In the genomic region with DNA sequence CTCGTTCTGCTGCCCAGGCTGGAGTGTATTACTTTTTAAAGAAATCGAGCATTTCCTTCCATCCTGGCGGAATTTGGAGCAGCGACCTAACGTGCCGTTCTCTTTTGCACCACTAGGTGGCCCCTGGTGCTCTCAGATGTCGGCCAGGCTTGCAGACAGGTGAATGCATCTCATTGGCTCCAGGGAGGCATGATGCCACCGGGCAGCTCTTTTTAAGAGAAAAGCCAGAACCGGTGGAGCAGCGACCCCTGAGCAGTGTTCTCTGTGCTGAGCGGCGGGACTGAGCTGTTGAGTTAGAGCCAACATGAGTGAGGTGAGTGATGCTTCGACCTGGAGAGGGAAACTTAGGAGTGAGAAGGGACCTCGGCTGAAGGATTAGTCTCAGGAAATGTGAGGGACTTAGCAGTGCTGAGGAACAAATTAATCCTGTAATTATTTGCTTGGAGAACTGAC, we compare ENCODE assay signal across 9 cellular contexts. TPM values are rescaled to one million over a fixed set of nuclear protein-coding genes. Genes with fewer than 3 reads are reported as not detected.
DNase-seq lines count a peak whose midpoint lies in the region; TF ChIP-seq lines count a peak whose summit lies in the region.
"Had no signal": no experiment of that assay in that cellular context is flagged by ENCODE, and none has a peak within 500 bp of the region (broad histone marks: within the 10 kb centered on the region; RNA-seq: fewer than 3 reads in every experiment).

A gene (plus strand): TSS at position 241 of the 453 bp plus-strand sequence. CDS start 64 bp downstream, at position 305.

- 7% methylated on average over 14 of the region's 14 CpGs for WGBS in suprapubic skin

- no peak within 1 kb of the TSS for H3K27ac ChIP-seq in suprapubic skin

- TF ChIP-seq POLR2A in suprapubic skin (IDR thresholded peaks at IDR 0.05) = no peak

- no peak within 1 kb of the TSS for H3K4me3 ChIP-seq in MG63
- peak within 1 kb of the TSS; percentile 89 for H3K4me3 ChIP-seq in endocrine pancreas (ENCODE audit: control insufficient read depth, insufficient read depth, low read length)
- no peak within 1 kb of the TSS for H3K4me3 ChIP-seq in suprapubic skin

- TF ChIP-seq EP300 in suprapubic skin (IDR thresholded peaks at IDR 0.05) = no peak

- TF ChIP-seq CTCF in mesothelial cell of epicardium (IDR thresholded peaks at IDR 0.05; ENCODE audit: unreplicated experiment) (peak; percentile 94), suprapubic skin (IDR thresholded peaks at IDR 0.05) (peak; percentile 22 to 67)

- peaks cover 2% of the 10 kb centered on the region for H3K27me3 Mint-ChIP-seq in mesothelial cell of epicardium (ENCODE audit: low read depth)

- H3K27me3 ChIP-seq in MG63 (peaks cover 5% of the 10 kb centered on the region), endocrine pancreas (ENCODE audit: control insufficient read depth, insufficient read depth, low read length) (no peaks in the 10 kb centered on the region), suprapubic skin (peaks cover 4% of the 10 kb centered on the region)

- peak within 1 kb of the TSS; percentile 22 for H3K9ac ChIP-seq in endocrine pancreas (ENCODE audit: control insufficient read depth, insufficient read depth, low read length)

- no peaks in the 10 kb centered on the region for H3K9me3 Mint-ChIP-seq in mesothelial cell of epicardium

- no peaks in the 10 kb centered on the region for H3K36me3 ChIP-seq in MG63
- H3K36me3 ChIP-seq in endocrine pancreas (ENCODE audit: control insufficient read depth, insufficient read depth, low read length) = no peaks in the 10 kb centered on the region
- H3K36me3 ChIP-seq in suprapubic skin = no peaks in the 10 kb centered on the region

- DNase-seq in NK-92 treated with Interleukin-12 subunit alpha and Interleukin-12 subunit beta, amount 100 ng/mL, for 24 hours (lab: John Stamatoyannopoulos, UW) = peak; percentile 18
- DNase-seq in NK-92 (lab: John Stamatoyannopoulos, UW; ENCODE audit: unreplicated experiment) = no peak
- peak; percentile 36 for DNase-seq in MG63
- DNase-seq in SK-N-DZ (ENCODE audit: low spot score) = peak; percentile 55
- DNase-seq in mesothelial cell of epicardium (ENCODE audit: low spot score in 2 of 2, unreplicated experiment in 2 of 2) = peak; percentile 47 to 81
- no peak for DNase-seq in suprapubic skin (ENCODE audit: low spot score in 2 of 2)
- DNase-seq in effector CD8-positive, alpha-beta T cell (lab: John Stamatoyannopoulos, UW) = no peak

- H3K36me3 Mint-ChIP-seq in mesothelial cell of epicardium = no peaks in the 10 kb centered on the region
- H3K36me3 Mint-ChIP-seq: CD4-positive, CD25-positive, alpha-beta regulatory T cell had no signal

- peak within 1 kb of the TSS; percentile 57 for H3K4me3 Mint-ChIP-seq in mesothelial cell of epicardium
- H3K4me3 Mint-ChIP-seq: CD4-positive, CD25-positive, alpha-beta regulatory T cell had no signal

- H3K27ac Mint-ChIP-seq in mesothelial cell of epicardium = no peak within 1 kb of the TSS
- H3K27ac Mint-ChIP-seq: CD4-positive, CD25-positive, alpha-beta regulatory T cell had no signal

- H3K4me1 Mint-ChIP-seq in mesothelial cell of epicardium = peaks cover 41% of the 10 kb centered on the region
- H3K4me1 Mint-ChIP-seq: CD4-positive, CD25-positive, alpha-beta regulatory T cell had no signal

- no peaks in the 10 kb centered on the region for H3K9me3 ChIP-seq in MG63
- no peaks in the 10 kb centered on the region for H3K9me3 ChIP-seq in endocrine pancreas (ENCODE audit: control insufficient read depth, low read length)
- H3K9me3 ChIP-seq in suprapubic skin = no peaks in the 10 kb centered on the region

- H3K4me1 ChIP-seq in endocrine pancreas (ENCODE audit: control insufficient read depth, insufficient read depth, low read length) (no peaks in the 10 kb centered on the region), suprapubic skin (no peaks in the 10 kb centered on the region)

RNA-seq across cellular contexts. Expression of the gene that starts here (rescaled TPM):
- not detected in 2 replicates for total RNA-seq in MG63 (2014; rRNA removed; shearing (Covaris generic); ENCODE audit: low replicate concordance)
- not detected in 2 replicates for polyA plus RNA-seq in SK-N-DZ (2014; cell fraction: cytosol; rRNA removed)
- polyA plus RNA-seq in SK-N-DZ (2014; cell fraction: nucleus; rRNA removed) = not detected in 2 replicates
- 17.6 to 19.2 TPM (median 18.1 TPM) in 3 replicates for total RNA-seq in mesothelial cell of epicardium
- total RNA-seq in suprapubic skin = 10 to 100 TPM in 1 of 4 donors, 1 to 10 TPM in 3; 1.3 to 12.4 (median 1.7) TPM
- total RNA-seq: CD4-positive, CD25-positive, alpha-beta regulatory T cell had no signal
- polyA plus RNA-seq: CD4-positive, CD25-positive, alpha-beta regulatory T cell had no signal

Comparison
In these comparisons a context has a peak if more than half of its experiments do, and no peak if none do; other contexts are left out.
1. DNase-seq: peak in NK-92 treated with Interleukin-12 subunit alpha and Interleukin-12 subunit beta, amount 100 ng/mL, for 24 hours (single experiment), SK-N-DZ (single experiment) and mesothelial cell of epicardium (2 of 2); none in NK-92 (single experiment), suprapubic skin (0 of 2) and effector CD8-positive, alpha-beta T cell (single experiment).
2. Peak in DNase-seq in MG63; RNA of the gene not detected or under 1 TPM.